In the genomic region with DNA sequence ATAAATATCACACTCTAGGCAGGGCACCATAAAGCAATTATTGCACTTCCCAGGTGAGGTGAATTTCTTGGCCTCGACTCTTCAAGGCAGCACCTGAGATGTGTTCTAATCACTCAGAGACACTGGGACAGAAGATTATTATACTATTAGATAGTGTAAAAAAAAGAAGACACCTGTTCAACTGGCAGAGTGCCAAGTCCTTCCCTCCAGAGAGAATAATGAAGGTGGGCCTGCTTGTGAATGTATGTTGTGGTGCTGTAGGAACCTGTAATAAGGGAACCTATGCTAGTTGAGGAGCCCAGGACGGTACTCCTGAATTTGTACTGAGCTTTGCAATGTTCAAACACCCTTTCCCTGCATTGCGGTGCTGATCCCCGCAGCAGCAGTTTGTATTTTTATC, we compare ENCODE assay signal across 16 cellular contexts.
DNase-seq lines count a peak whose midpoint lies in the region; ATAC-seq lines count a peak whose summit lies in the region.
"Had no signal": no experiment of that assay in that cellular context is flagged by ENCODE, and none has a peak within 500 bp of the region (broad histone marks: within the 10 kb centered on the region; RNA-seq: fewer than 3 reads in every experiment).

No MANE protein-coding gene starts in this region.

- ATAC-seq in HG03045 (IDR thresholded peaks at IDR 0.05; ENCODE audit: unreplicated experiment) (no peak), GM19395 (IDR thresholded peaks at IDR 0.05; ENCODE audit: unreplicated experiment) (no peak)
- ATAC-seq: HCT116 had no signal

- peak; percentile 19 for DNase-seq in DMS 273 (lab: John Stamatoyannopoulos, UW; ENCODE audit: unreplicated experiment)
- DNase-seq in DMS 273 treated with DMSO at 0.1 percent for 48 hours (lab: John Stamatoyannopoulos, UW) = no peak
- peak; percentile 70 for DNase-seq in COLO668 (lab: John Stamatoyannopoulos, UW; ENCODE audit: unreplicated experiment)
- DNase-seq in NCI-H146 treated with DMSO at 0.1 percent for 48 hours (lab: John Stamatoyannopoulos, UW; ENCODE audit: unreplicated experiment) = peak; percentile 64
- peak; percentile 85 for DNase-seq in NCI-H748 (lab: John Stamatoyannopoulos, UW; ENCODE audit: unreplicated experiment)
- no peak for DNase-seq in stimulated activated CD4-positive, alpha-beta T cell treated with anti-CD3 and anti-CD28 coated beads, Interleukin-4, amount 100 ng/mL, for 24 hours
- DNase-seq: BE2C; CD4-positive, alpha-beta T cell; GF-D8; GM23248; MV-4-11; NCI-H524 treated with DMSO at 0.1 percent for 48 hours; SW 1271 had no signal

Comparison
In these comparisons a context has a peak if more than half of its experiments do, and no peak if none do; other contexts are left out.
1. DNase-seq: peak in DMS 273 (single experiment), COLO668 (single experiment), NCI-H146 treated with DMSO at 0.1 percent for 48 hours (single experiment) and NCI-H748 (single experiment); none in DMS 273 treated with DMSO at 0.1 percent for 48 hours (single experiment) and stimulated activated CD4-positive, alpha-beta T cell treated with anti-CD3 and anti-CD28 coated beads, Interleukin-4, amount 100 ng/mL, for 24 hours (single experiment).